24 cellular contexts compared by ENCODE assay signal in genomic region chr2:17543131-17543660, GRCh38. TPM values are rescaled to one million over a fixed set of nuclear protein-coding genes. Genes with fewer than 3 reads are reported as not detected.
DNase-seq lines count a peak whose midpoint lies in the region; ATAC-seq, FAIRE-seq and TF ChIP-seq lines count a peak whose summit lies in the region.
"Had no signal": no experiment of that assay in that cellular context is flagged by ENCODE, and none has a peak within 500 bp of the region (broad histone marks: within the 10 kb centered on the region; RNA-seq: fewer than 3 reads in every experiment).

No MANE protein-coding gene starts in this region.

- H3K36me3 Mint-ChIP-seq in astrocyte (ENCODE audit: low read depth, unreplicated experiment) (no peaks in the 10 kb centered on the region), glutamatergic neuron (ENCODE audit: unreplicated experiment) (no peaks in the 10 kb centered on the region)
- H3K36me3 Mint-ChIP-seq: IgD-negative memory B cell had no signal

- H3K9me3 ChIP-seq in astrocyte (ENCODE audit: insufficient read depth, low read depth, low read length) (no peaks in the 10 kb centered on the region), mucosa of descending colon (no peaks in the 10 kb centered on the region), SJCRH30 (replicated peaks) (no peaks in the 10 kb centered on the region), gastrocnemius medialis (no peaks in the 10 kb centered on the region)
- H3K9me3 ChIP-seq: A549, suprapubic skin had no signal

- H3K4me1 ChIP-seq in astrocyte (ENCODE audit: insufficient read depth, low read length) (peaks cover 32% of the 10 kb centered on the region), mucosa of descending colon (ENCODE audit: low read depth) (peaks cover 3% of the 10 kb centered on the region), SJCRH30 (no peaks in the 10 kb centered on the region), gastrocnemius medialis (peaks cover 6 to 21% of the 10 kb centered on the region in 2 donors)

- no peak overlapping the region for H3K9ac ChIP-seq in astrocyte (ENCODE audit: low read length)
- H3K9ac ChIP-seq: BLaER1 treated with 17β-estradiol and CSF1 and Interleukin-3, amounts not matched to agents 10 nM and 100 nM had no signal

- H3K79me2 ChIP-seq in astrocyte (ENCODE audit: insufficient read depth, low read length), result no peaks in the 10 kb centered on the region

- H3K36me3 ChIP-seq in astrocyte (ENCODE audit: insufficient read depth, low read length) (no peaks in the 10 kb centered on the region), mucosa of descending colon (ENCODE audit: low read depth) (no peaks in the 10 kb centered on the region), SJCRH30 (no peaks in the 10 kb centered on the region), gastrocnemius medialis (no peaks in the 10 kb centered on the region)
- H3K36me3 ChIP-seq: BLaER1 treated with 17β-estradiol and CSF1 and Interleukin-3, amounts not matched to agents 10 nM and 100 nM; suprapubic skin had no signal

- peak overlapping the region; percentile 66 for H3K4me2 ChIP-seq in astrocyte (ENCODE audit: low read length)
- H3K4me2 ChIP-seq: A549 had no signal

- ATAC-seq in mucosa of descending colon (no peak), gastrocnemius medialis (no peak)
- ATAC-seq: A549, foreskin keratinocyte had no signal

- DNase-seq in Caki2 (ENCODE audit: low read depth) (peak; percentile 50), astrocyte (ENCODE audit: low read depth) (no peak), glutamatergic neuron (no peak), mucosa of descending colon (peak in 2 of 3 donors; percentile 16 to 22), SJCRH30 (no peak), SK-N-DZ (ENCODE audit: low spot score) (no peak), NCI-H2107 (lab: John Stamatoyannopoulos, UW) (no peak), gastrocnemius medialis (no peak)
- DNase-seq: activated CD4-positive, alpha-beta T cell treated with anti-CD3 and anti-CD28 coated beads, Interleukin-2, amount 10 ng/mL, durations not matched to agents 24 days and 14 days; activated CD8-positive, alpha-beta memory T cell treated with anti-CD3 and anti-CD28 coated beads, Interleukin-2, amount 50 U/mL, for 4 hours; activated effector memory CD4-positive, alpha-beta T cell treated with anti-CD3 and anti-CD28 coated beads, Interleukin-2, amount 50 U/mL, for 16 hours; DMS153; NCI-H2081; NCI-H510A; RPMI8226; SW 1271 had no signal

- no peaks in the 10 kb centered on the region for H3K9me3 Mint-ChIP-seq in astrocyte (ENCODE audit: unreplicated experiment)
- H3K9me3 Mint-ChIP-seq in glutamatergic neuron (ENCODE audit: unreplicated experiment), result peaks cover 3% of the 10 kb centered on the region

- in situ Hi-C loops in Caki2 (cut with HindIII; ENCODE audit: low pct_unique_long_range_greater_than_20kb, low sequenced_read_pairs) (no loop called here), gastrocnemius medialis (cut with MboI; ENCODE audit: low sequenced_read_pairs in 4 of 4) (no loop called here)

- no peak overlapping the region for H3K4me3 Mint-ChIP-seq in astrocyte (ENCODE audit: unreplicated experiment)
- peak overlapping the region; percentile 30 for H3K4me3 Mint-ChIP-seq in glutamatergic neuron (ENCODE audit: unreplicated experiment)
- H3K4me3 Mint-ChIP-seq: activated CD4-positive, alpha-beta T cell treated with anti-CD3 and anti-CD28 coated beads, Interleukin-2, amount 10 ng/mL, durations not matched to agents 24 days and 14 days; IgD-negative memory B cell had no signal

- intact Hi-C loops in mucosa of descending colon (cut with DNase I, micrococcal nuclease) (no loop called here), gastrocnemius medialis (cut with DNase I; ENCODE audit: low total_unique reads) (no loop called here)

- H3K27me3 Mint-ChIP-seq in astrocyte (ENCODE audit: low read depth, unreplicated experiment) (peaks cover 12% of the 10 kb centered on the region), glutamatergic neuron (ENCODE audit: unreplicated experiment) (peaks cover 4% of the 10 kb centered on the region)

- no peak overlapping the region for H2AFZ ChIP-seq in astrocyte (ENCODE audit: low read depth, low read length)

- H3K4me1 Mint-ChIP-seq in astrocyte (ENCODE audit: low read depth, unreplicated experiment) (peaks cover 20% of the 10 kb centered on the region), glutamatergic neuron (ENCODE audit: low read depth, unreplicated experiment) (peaks cover 14% of the 10 kb centered on the region)

- no peak for TF ChIP-seq POLR2A in gastrocnemius medialis (IDR thresholded peaks at IDR 0.05)

- H3K4me3 ChIP-seq in astrocyte (ENCODE audit: insufficient read depth, low read depth, low read length) (no peak overlapping the region), mucosa of descending colon (no peak overlapping the region), SJCRH30 (no peak overlapping the region), gastrocnemius medialis (no peak overlapping the region)
- H3K4me3 ChIP-seq: A549; BLaER1 treated with 17β-estradiol and CSF1 and Interleukin-3, amounts not matched to agents 10 nM and 100 nM; suprapubic skin had no signal

- no peak for FAIRE-seq in astrocyte (lab: Jason Lieb, UNC)
- FAIRE-seq: A549, endometrium had no signal

- TF ChIP-seq CTCF in astrocyte (IDR thresholded peaks at IDR 0.05; ENCODE audit: insufficient read depth, low read depth, low read length), result no peak
- no peak for TF ChIP-seq CTCF in glutamatergic neuron (IDR thresholded peaks at IDR 0.05; ENCODE audit: partially characterized antibody, unreplicated experiment)
- no peak for TF ChIP-seq CTCF in mucosa of descending colon (IDR thresholded peaks at IDR 0.05)
- no peak for TF ChIP-seq CTCF in gastrocnemius medialis (IDR thresholded peaks at IDR 0.05 in 4 of 5, conservative IDR thresholded peaks at IDR 0.05 in 1 of 5)

- H3K27ac ChIP-seq in astrocyte (ENCODE audit: low read depth, low read length) (no peak overlapping the region), SJCRH30 (no peak overlapping the region), gastrocnemius medialis (no peak overlapping the region)
- H3K27ac ChIP-seq: A549; BLaER1 treated with 17β-estradiol and CSF1 and Interleukin-3, amounts not matched to agents 10 nM and 100 nM; foreskin keratinocyte had no signal

- H3K27me3 ChIP-seq in astrocyte (ENCODE audit: insufficient read depth, low read length) (no peaks in the 10 kb centered on the region), SJCRH30 (peaks cover 2% of the 10 kb centered on the region; the same call in 1 of the 2 replicates), gastrocnemius medialis (peaks cover 0 to 46% (median under 1%) of the 10 kb centered on the region in 3 donors)
- H3K27me3 ChIP-seq: BLaER1 treated with 17β-estradiol and CSF1 and Interleukin-3, amounts not matched to agents 10 nM and 100 nM; foreskin keratinocyte had no signal

- H4K20me1 ChIP-seq in astrocyte (ENCODE audit: insufficient read depth, low read length), result no peaks in the 10 kb centered on the region
- H4K20me1 ChIP-seq: BLaER1 treated with 17β-estradiol and CSF1 and Interleukin-3, amounts not matched to agents 10 nM and 100 nM had no signal

- no peak overlapping the region for H3K27ac Mint-ChIP-seq in astrocyte (ENCODE audit: unreplicated experiment)
- H3K27ac Mint-ChIP-seq in glutamatergic neuron (ENCODE audit: unreplicated experiment), result no peak overlapping the region
- H3K27ac Mint-ChIP-seq: activated CD4-positive, alpha-beta T cell treated with anti-CD3 and anti-CD28 coated beads, Interleukin-2, amount 10 ng/mL, durations not matched to agents 24 days and 14 days; IgD-negative memory B cell had no signal

RNA-seq across cellular contexts. Expression of gene VSNL1, which starts 2.7 kb away (rescaled TPM):
- 52.5 and 68.6 TPM in 2 replicates for total RNA-seq in Caki2 (2014; rRNA removed; shearing (Covaris generic); ENCODE audit: low replicate concordance)
- total RNA-seq in astrocyte (0.61 and 2.4 TPM in 2 replicates), glutamatergic neuron (ENCODE audit: unreplicated experiment) (6.1 TPM), mucosa of descending colon (1 to 10 TPM; 2.1 to 5.4 (median 2.1) TPM), gastrocnemius medialis (not detected)
- not detected in 2 replicates for total RNA-seq in SJCRH30 (2014; rRNA removed; shearing (Covaris generic))
- 0.54 and 1.0 TPM in 2 replicates for polyA plus RNA-seq in SK-N-DZ (2014; cell fraction: cytosol; rRNA removed)
- not detected in 2 replicates for polyA plus RNA-seq in SK-N-DZ (2014; cell fraction: nucleus; rRNA removed)
- total RNA-seq: activated CD4-positive, alpha-beta T cell treated with anti-CD3 and anti-CD28 coated beads, Interleukin-2, amount 10 ng/mL, durations not matched to agents 24 days and 14 days; chondrocyte; mesenteric fat pad had no signal
- polyA plus RNA-seq: A549, IgD-negative memory B cell had no signal

RNA-seq across cellular contexts. Expression of gene RAD51AP2, which starts 25.0 kb away (rescaled TPM):
- total RNA-seq in Caki2 (2014; rRNA removed; shearing (Covaris generic); ENCODE audit: low replicate concordance), result not detected in 2 replicates
- total RNA-seq in astrocyte (0.10 TPM in 1 of 2 replicates, not detected in the other), glutamatergic neuron (ENCODE audit: unreplicated experiment) (not detected), mucosa of descending colon (under 1 TPM in 1 of 3 donors, not detected in 2; 0.09 TPM), gastrocnemius medialis (not detected)
- total RNA-seq in SJCRH30 (2014; rRNA removed; shearing (Covaris generic)), result 0.02 TPM in 1 of 2 replicates, not detected in the other
- not detected in 2 replicates for polyA plus RNA-seq in SK-N-DZ (2014; cell fraction: cytosol; rRNA removed)
- polyA plus RNA-seq in SK-N-DZ (2014; cell fraction: nucleus; rRNA removed), result not detected in 2 replicates
- total RNA-seq: activated CD4-positive, alpha-beta T cell treated with anti-CD3 and anti-CD28 coated beads, Interleukin-2, amount 10 ng/mL, durations not matched to agents 24 days and 14 days; chondrocyte; mesenteric fat pad had no signal
- polyA plus RNA-seq: A549, IgD-negative memory B cell had no signal

Comparison
In these comparisons a context has a peak if more than half of its experiments do, and no peak if none do; other contexts are left out.
1. DNase-seq: peak in Caki2 (single experiment) and mucosa of descending colon (2 of 3); none in astrocyte (single experiment), glutamatergic neuron (single experiment), SJCRH30 (0 of 2), SK-N-DZ (single experiment), NCI-H2107 (single experiment) and gastrocnemius medialis (0 of 2).